In the genomic region with DNA sequence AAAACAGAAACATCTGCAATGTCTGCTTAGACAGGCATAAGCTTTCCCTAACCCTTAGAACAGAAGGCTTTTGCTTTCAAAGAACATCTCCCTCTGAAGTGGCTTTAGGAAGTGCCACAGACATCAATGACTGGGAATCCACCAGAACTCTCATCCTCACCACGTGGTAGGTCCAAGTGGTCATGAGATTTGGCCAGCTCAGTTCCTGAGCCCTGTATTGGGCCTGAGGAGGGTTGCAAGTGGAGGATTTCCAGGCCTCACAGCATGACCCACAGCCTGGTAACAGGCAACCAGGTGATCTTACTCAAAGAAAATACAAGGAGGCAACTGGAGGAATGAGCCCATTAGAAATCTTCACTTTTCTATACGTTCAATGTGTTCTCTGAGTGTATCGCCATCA, we compare ENCODE assay signal across 11 cellular contexts. TPM values are rescaled to one million over a fixed set of nuclear protein-coding genes. Genes with fewer than 3 reads are reported as not detected.
DNase-seq lines count a peak whose midpoint lies in the region; ATAC-seq and TF ChIP-seq lines count a peak whose summit lies in the region.
"Had no signal": no experiment of that assay in that cellular context is flagged by ENCODE, and none has a peak within 500 bp of the region (broad histone marks: within the 10 kb centered on the region; RNA-seq: fewer than 3 reads in every experiment).

No MANE protein-coding gene starts in this region.

- H3K4me1 Mint-ChIP-seq in T-helper 1 cell treated with Interleukin-12 subunit alpha and Interleukin-12 subunit beta and Interleukin-4 antibody, amounts not matched to agents 30 μg/mL and 1 μg/mL, for 36 hours (ENCODE audit: low read depth), result peaks cover 30% of the 10 kb centered on the region
- peaks cover 53% of the 10 kb centered on the region for H3K4me1 Mint-ChIP-seq in activated CD4-positive, alpha-beta memory T cell treated with anti-CD3 and anti-CD28 coated beads for 36 hours (ENCODE audit: low read depth)
- H3K4me1 Mint-ChIP-seq in endothelial cell (ENCODE audit: unreplicated experiment), result no peaks in the 10 kb centered on the region

- WGBS in spleen, 5 donors, result 66 to 81% (median 72%) methylated on average over 3 of the region's 3 CpGs

- peaks cover 9% of the 10 kb centered on the region for H3K9me3 Mint-ChIP-seq in T-helper 1 cell treated with Interleukin-12 subunit alpha and Interleukin-12 subunit beta and Interleukin-4 antibody, amounts not matched to agents 30 μg/mL and 1 μg/mL, for 36 hours
- peaks cover 9% of the 10 kb centered on the region for H3K9me3 Mint-ChIP-seq in activated CD4-positive, alpha-beta memory T cell treated with anti-CD3 and anti-CD28 coated beads for 36 hours
- H3K9me3 Mint-ChIP-seq in endothelial cell (ENCODE audit: unreplicated experiment), result no peaks in the 10 kb centered on the region

- peaks cover 25 to 80% (median 56%) of the 10 kb centered on the region in 6 donors for H3K4me1 ChIP-seq in spleen
- H3K4me1 ChIP-seq: adrenal gland, pancreas had no signal

- H3K9me3 ChIP-seq in spleen, result no peaks in the 10 kb centered on the region
- H3K9me3 ChIP-seq: adrenal gland, pancreas had no signal

- POLR2A ChIA-PET in activated CD4-positive, alpha-beta memory T cell treated with anti-CD3 and anti-CD28 coated beads for 36 hours (lab: Charles Lee), result no interaction called here

- H3K27me3 Mint-ChIP-seq in T-helper 1 cell treated with Interleukin-12 subunit alpha and Interleukin-12 subunit beta and Interleukin-4 antibody, amounts not matched to agents 30 μg/mL and 1 μg/mL, for 36 hours (ENCODE audit: low read depth), result no peaks in the 10 kb centered on the region
- H3K27me3 Mint-ChIP-seq in activated CD4-positive, alpha-beta memory T cell treated with anti-CD3 and anti-CD28 coated beads for 36 hours, result no peaks in the 10 kb centered on the region
- H3K27me3 Mint-ChIP-seq in endothelial cell (ENCODE audit: unreplicated experiment), result no peaks in the 10 kb centered on the region

- CTCF ChIA-PET in activated CD4-positive, alpha-beta memory T cell treated with anti-CD3 and anti-CD28 coated beads for 36 hours (lab: Charles Lee), result interaction anchor here (1.1 kb wide), 1 partner anchor 86 kb away, joined by 3 read pairs; no protein-coding TSS in a partner anchor

- intact Hi-C loops in activated CD4-positive, alpha-beta memory T cell treated with anti-CD3 and anti-CD28 coated beads for 36 hours (cut with micrococcal nuclease), result loop anchor here (1.0 to 10.0 kb wide), 3 partner anchors 12 to 261 kb away; a partner anchor contains a TSS
- intact Hi-C loops in left ventricle myocardium superior (cut with micrococcal nuclease) (no loop called here), spleen (cut with DNase I; ENCODE audit: low total_unique reads) (no loop called here)

- DNase-seq in T-helper 1 cell (no peak), left ventricle myocardium superior (no peak), spleen (no peak), left lobe of liver (ENCODE audit: low spot score) (no peak), endothelial cell (ENCODE audit: low spot score) (no peak)
- DNase-seq in activated CD4-positive, alpha-beta memory T cell treated with anti-CD3 and anti-CD28 coated beads for 36 hours, result no peak
- DNase-seq: pancreas had no signal

- H3K27ac ChIP-seq in spleen, result peak overlapping the region in 7 of 8 donors; percentile 75 to 93 (median 91)
- H3K27ac ChIP-seq: 22Rv1 had no signal

- H3K4me3 Mint-ChIP-seq in T-helper 1 cell treated with Interleukin-12 subunit alpha and Interleukin-12 subunit beta and Interleukin-4 antibody, amounts not matched to agents 30 μg/mL and 1 μg/mL, for 36 hours, result peak overlapping the region; percentile 93
- H3K4me3 Mint-ChIP-seq in activated CD4-positive, alpha-beta memory T cell treated with anti-CD3 and anti-CD28 coated beads for 36 hours, result peak overlapping the region; percentile 88
- H3K4me3 Mint-ChIP-seq in endothelial cell (ENCODE audit: unreplicated experiment), result no peak overlapping the region

- H3K27me3 ChIP-seq in spleen (replicated peaks in 1 of 7), result no peaks in the 10 kb centered on the region
- H3K27me3 ChIP-seq: adrenal gland, pancreas had no signal

- no peak for TF ChIP-seq POLR2A in spleen (IDR thresholded peaks at IDR 0.05)

- TF ChIP-seq CTCF in spleen (IDR thresholded peaks at IDR 0.05 in 8 of 11, conservative IDR thresholded peaks at IDR 0.05 in 3 of 11) (no peak), endothelial cell (IDR thresholded peaks at IDR 0.05; ENCODE audit: unreplicated experiment) (no peak)

- peak overlapping the region; percentile 52 for H3K27ac Mint-ChIP-seq in T-helper 1 cell treated with Interleukin-12 subunit alpha and Interleukin-12 subunit beta and Interleukin-4 antibody, amounts not matched to agents 30 μg/mL and 1 μg/mL, for 36 hours
- peak overlapping the region; percentile 94 for H3K27ac Mint-ChIP-seq in activated CD4-positive, alpha-beta memory T cell treated with anti-CD3 and anti-CD28 coated beads for 36 hours
- no peak overlapping the region for H3K27ac Mint-ChIP-seq in endothelial cell (ENCODE audit: unreplicated experiment)

- peaks cover 49% of the 10 kb centered on the region for H3K36me3 Mint-ChIP-seq in T-helper 1 cell treated with Interleukin-12 subunit alpha and Interleukin-12 subunit beta and Interleukin-4 antibody, amounts not matched to agents 30 μg/mL and 1 μg/mL, for 36 hours (ENCODE audit: low read depth)
- H3K36me3 Mint-ChIP-seq in activated CD4-positive, alpha-beta memory T cell treated with anti-CD3 and anti-CD28 coated beads for 36 hours, result peaks cover 30% of the 10 kb centered on the region
- no peaks in the 10 kb centered on the region for H3K36me3 Mint-ChIP-seq in endothelial cell (ENCODE audit: low read depth, unreplicated experiment)

- H3K36me3 ChIP-seq in spleen, result peaks cover 0 to 43% (median 28%) of the 10 kb centered on the region in 6 donors
- H3K36me3 ChIP-seq: adrenal gland, pancreas had no signal

- peak overlapping the region; percentile 12 to 73 (median 46) for H3K4me3 ChIP-seq in spleen

- ATAC-seq in left ventricle myocardium superior (peak; percentile 10), HG02870 (IDR thresholded peaks at IDR 0.05; ENCODE audit: unreplicated experiment) (no peak), left lobe of liver (no peak)

RNA-seq across cellular contexts. Expression of a gene that starts 1.6 kb away (rescaled TPM):
- 10 to 100 TPM; 28.5 to 37.1 TPM for total RNA-seq in activated CD4-positive, alpha-beta memory T cell treated with anti-CD3 and anti-CD28 coated beads for 36 hours
- total RNA-seq in left ventricle myocardium superior, result 11.3 TPM
- total RNA-seq in spleen, result 100 to 1,000 TPM in 4 of 7 donors, 10 to 100 TPM in 3; 89.3 to 158 (median 114) TPM
- 100 to 1,000 TPM in 1 of 3 donors, 10 to 100 TPM in 2; 57.7 to 107 (median 69.4) TPM for polyA plus RNA-seq in spleen
- 5.4 TPM for total RNA-seq in left lobe of liver
- not detected for total RNA-seq in endothelial cell (ENCODE audit: unreplicated experiment)

RNA-seq across cellular contexts. Expression of a gene that starts 10.4 kb away (rescaled TPM):
- total RNA-seq in activated CD4-positive, alpha-beta memory T cell treated with anti-CD3 and anti-CD28 coated beads for 36 hours, result not detected
- total RNA-seq in left ventricle myocardium superior, result not detected
- total RNA-seq in spleen, result 10 to 100 TPM in 2 of 7 donors, 1 to 10 TPM in 5; 2.3 to 12.5 (median 4.9) TPM
- 1 to 10 TPM; 1.4 to 2.2 (median 2.0) TPM for polyA plus RNA-seq in spleen
- not detected for total RNA-seq in left lobe of liver
- total RNA-seq in endothelial cell (ENCODE audit: unreplicated experiment), result not detected

RNA-seq across cellular contexts. Expression of a gene that starts 11.8 kb away (rescaled TPM):
- 10 to 100 TPM in 1 of 2 experiments, 1 to 10 TPM in 1; 8.6 to 10.5 TPM for total RNA-seq in activated CD4-positive, alpha-beta memory T cell treated with anti-CD3 and anti-CD28 coated beads for 36 hours
- total RNA-seq in left ventricle myocardium superior, result 10.9 TPM
- 100 to 1,000 TPM in 5 of 7 donors, 10 to 100 TPM in 2; 78.8 to 129 (median 111) TPM for total RNA-seq in spleen
- 100 to 1,000 TPM; 111 to 189 (median 135) TPM for polyA plus RNA-seq in spleen
- total RNA-seq in left lobe of liver, result 3.9 TPM
- not detected for total RNA-seq in endothelial cell (ENCODE audit: unreplicated experiment)
